Comparison of ENCODE assay signal across 17 cellular contexts in genomic region chr12:108508243-108508642, GRCh38. TPM values are rescaled to one million over a fixed set of nuclear protein-coding genes. Genes with fewer than 3 reads are reported as not detected.
DNase-seq lines count a peak whose midpoint lies in the region; ATAC-seq and TF ChIP-seq lines count a peak whose summit lies in the region.
"Had no signal": no experiment of that assay in that cellular context is flagged by ENCODE, and none has a peak within 500 bp of the region (broad histone marks: within the 10 kb centered on the region; RNA-seq: fewer than 3 reads in every experiment).

No MANE protein-coding gene starts in this region.

- TF ChIP-seq POLR2A in esophagus squamous epithelium (IDR thresholded peaks at IDR 0.05), result no peak

- intact Hi-C loops in upper lobe of right lung (cut with DNase I) (no loop called here), esophagus squamous epithelium (cut with DNase I) (no loop called here)

- H3K27ac ChIP-seq in upper lobe of right lung (no peak overlapping the region), esophagus squamous epithelium (no peak overlapping the region)
- H3K27ac ChIP-seq: Peyer's patch, thoracic aorta had no signal

- WGBS in esophagus squamous epithelium, 2 donors, result 20 to 40% methylated on average over 1 to 2 of the region's 2 CpGs

- no peak for DNase-seq in activated CD4-positive, CD25-positive, alpha-beta regulatory T cell (lab: John Stamatoyannopoulos, UW)
- DNase-seq in GM12865 (ENCODE audit: low read depth) (peak; percentile 74), RKO (ENCODE audit: low spot score) (peak; percentile 80), glomerular visceral epithelial cell (ENCODE audit: extremely low spot score) (peak; percentile 35), upper lobe of right lung (no peak), esophagus squamous epithelium (lab: John Stamatoyannopoulos, UW) (no peak)
- DNase-seq: activated naive CD4-positive, alpha-beta T cell treated with anti-CD3 and anti-CD28 coated beads, Interleukin-2, amount 50 U/mL, for 16 hours; CD4-positive, alpha-beta memory T cell; effector memory CD8-positive, alpha-beta T cell; foreskin fibroblast; NCI-H187; Peyer's patch; T-helper 2 cell had no signal

- H3K36me3 ChIP-seq in upper lobe of right lung, result no peaks in the 10 kb centered on the region
- no peaks in the 10 kb centered on the region for H3K36me3 ChIP-seq in esophagus squamous epithelium
- H3K36me3 ChIP-seq: Peyer's patch, thoracic aorta had no signal

- TF ChIP-seq CTCF in GM12865 (IDR thresholded peaks at IDR 0.05; ENCODE audit: insufficient read depth, low read depth, low read length, missing control alignments), result no peak
- no peak for TF ChIP-seq CTCF in upper lobe of right lung (IDR thresholded peaks at IDR 0.05)
- TF ChIP-seq CTCF in esophagus squamous epithelium (IDR thresholded peaks at IDR 0.05), result no peak

- no peaks in the 10 kb centered on the region for H3K27me3 ChIP-seq in upper lobe of right lung
- peaks cover 0 to 22% (median 0%) of the 10 kb centered on the region in 4 donors for H3K27me3 ChIP-seq in esophagus squamous epithelium
- H3K27me3 ChIP-seq: Peyer's patch had no signal

- ATAC-seq in activated CD4-positive, CD25-positive, alpha-beta regulatory T cell treated with anti-CD3 and anti-CD28 coated beads, Interleukin-2, amount 50 U/mL, for 24 hours, result peak; percentile 70 to 87
- ATAC-seq in upper lobe of right lung (no peak), GM18511 (IDR thresholded peaks at IDR 0.05; ENCODE audit: unreplicated experiment) (no peak)
- ATAC-seq: effector memory CD8-positive, alpha-beta T cell had no signal

- H3K9me3 ChIP-seq in upper lobe of right lung, result no peaks in the 10 kb centered on the region
- H3K9me3 ChIP-seq in esophagus squamous epithelium, result peaks cover 0 to 1% (median 0%) of the 10 kb centered on the region in 3 donors
- H3K9me3 ChIP-seq: thoracic aorta had no signal

- H3K4me1 ChIP-seq in upper lobe of right lung (no peaks in the 10 kb centered on the region), esophagus squamous epithelium (peaks cover 4 to 11% (median 5%) of the 10 kb centered on the region in 3 donors)

- H3K4me3 ChIP-seq in GM12865 (ENCODE audit: low read depth, low read length) (no peak overlapping the region), upper lobe of right lung (no peak overlapping the region), esophagus squamous epithelium (no peak overlapping the region)
- H3K4me3 ChIP-seq: lung, Peyer's patch, thoracic aorta had no signal

RNA-seq across cellular contexts. Expression of gene FICD, which starts 6.8 kb away (rescaled TPM):
- total RNA-seq in upper lobe of right lung (10.3 TPM), esophagus squamous epithelium (1 to 10 TPM; 1.6 to 4.0 (median 2.1) TPM)

RNA-seq across cellular contexts. Expression of gene SART3, which starts 52.7 kb away (rescaled TPM):
- total RNA-seq in upper lobe of right lung (44.8 TPM), esophagus squamous epithelium (10 to 100 TPM; 37.0 to 68.7 (median 48.2) TPM)

RNA-seq across cellular contexts. Expression of gene ISCU, which starts 54.2 kb away (rescaled TPM):
- 138 TPM for total RNA-seq in upper lobe of right lung
- total RNA-seq in esophagus squamous epithelium, result 100 to 1,000 TPM in 1 of 4 donors, 10 to 100 TPM in 3; 50.7 to 132 (median 85.3) TPM

Comparison
In these comparisons a context has a peak if more than half of its experiments do, and no peak if none do; other contexts are left out.
1. ATAC-seq: peak in activated CD4-positive, CD25-positive, alpha-beta regulatory T cell treated with anti-CD3 and anti-CD28 coated beads, Interleukin-2, amount 50 U/mL, for 24 hours (2 of 2); none in upper lobe of right lung (single experiment) and GM18511 (single experiment).
2. DNase-seq: peak in GM12865 (single experiment), RKO (single experiment) and glomerular visceral epithelial cell (single experiment); none in activated CD4-positive, CD25-positive, alpha-beta regulatory T cell (0 of 4), upper lobe of right lung (single experiment) and esophagus squamous epithelium (single experiment).